Comparison of ENCODE assay signal across 8 cellular contexts in genomic region chr16:54286330-54287017, GRCh38. TPM values are rescaled to one million over a fixed set of nuclear protein-coding genes. Genes with fewer than 3 reads are reported as not detected.
A peak's percentile ranks its signal among the peaks of the same experiment; 100 is the strongest.
DNase-seq lines count a peak whose midpoint lies in the region; ATAC-seq, FAIRE-seq and TF ChIP-seq lines count a peak whose summit lies in the region.

IRX3 (minus strand) TSS chr16:54286787; CDS start chr16:54286050, 737 bp downstream.

- no peaks in the 10 kb centered on the region for H3K9me2 ChIP-seq in hepatocyte (replicated peaks; ENCODE audit: insufficient read depth)

- H4K20me1 ChIP-seq in astrocyte (ENCODE audit: insufficient read depth, low read length) (peaks cover 11% of the 10 kb centered on the region), hepatocyte (ENCODE audit: insufficient read depth, poor library complexity, severe bottlenecking) (no peaks in the 10 kb centered on the region)

- H2AFZ ChIP-seq in astrocyte (ENCODE audit: low read depth, low read length) (peak within 1 kb of the TSS; percentile 82), hepatocyte (peak within 1 kb of the TSS; percentile 81)

- TF ChIP-seq POLR2A in H54 (IDR thresholded peaks at IDR 0.05; ENCODE audit: low read depth, low read length) = peak; percentile 29; the same call in 1 of the 2 replicates

- H3K9ac ChIP-seq in astrocyte (ENCODE audit: low read length) = peak within 1 kb of the TSS; percentile 89

- H3K27ac ChIP-seq in AG04450 (ENCODE audit: low read depth, low read length) (no peak within 1 kb of the TSS), astrocyte (ENCODE audit: low read depth, low read length) (peak within 1 kb of the TSS; percentile 71), hepatocyte (peak within 1 kb of the TSS; percentile 77)

- H3K9me3 ChIP-seq in AG04450 (ENCODE audit: control insufficient read depth, insufficient read depth, low read length) (peaks cover 17% of the 10 kb centered on the region; the same call in 1 of the 2 replicates), astrocyte (ENCODE audit: insufficient read depth, low read depth, low read length) (no peaks in the 10 kb centered on the region), hepatocyte (ENCODE audit: low read depth) (no peaks in the 10 kb centered on the region)

- peaks cover 3% of the 10 kb centered on the region for H3K4me1 Mint-ChIP-seq in astrocyte (ENCODE audit: low read depth, unreplicated experiment)

- no peak for DNase-seq in AG04450 (ENCODE audit: low read depth, low spot score)
- peak; percentile 98 for DNase-seq in H54 (ENCODE audit: insufficient read length, low spot score)
- peak; percentile 86 to 87 for DNase-seq in NCI-H524 (lab: John Stamatoyannopoulos, UW)
- DNase-seq in astrocyte (ENCODE audit: low read depth) = peak; percentile 74
- peak; percentile 73 for DNase-seq in hepatocyte (ENCODE audit: low spot score)
- no peak for DNase-seq in retinal pigment epithelial cell (ENCODE audit: low read depth)
- DNase-seq in OCI-M1 (lab: John Stamatoyannopoulos, UW) = no peak

- peak within 1 kb of the TSS; percentile 55 for H3K4me3 ChIP-seq in AG04450 (ENCODE audit: low read depth, low read length)
- peak within 1 kb of the TSS; percentile 80 for H3K4me3 ChIP-seq in astrocyte (ENCODE audit: insufficient read depth, low read depth, low read length)
- peak within 1 kb of the TSS; percentile 51 for H3K4me3 ChIP-seq in hepatocyte
- peak within 1 kb of the TSS; percentile 59 for H3K4me3 ChIP-seq in retinal pigment epithelial cell (ENCODE audit: low read length)

- H3K27me3 Mint-ChIP-seq in astrocyte (ENCODE audit: low read depth, unreplicated experiment) = peaks cover 59% of the 10 kb centered on the region

- POLR2A ChIA-PET in AG04450 (lab: Yijun Ruan, JAX) = no interaction called here

- peaks cover 86% of the 10 kb centered on the region for H3K27me3 ChIP-seq in AG04450 (ENCODE audit: control insufficient read depth, insufficient read depth, low read length)
- peaks cover 42% of the 10 kb centered on the region for H3K27me3 ChIP-seq in astrocyte (ENCODE audit: insufficient read depth, low read length)
- H3K27me3 ChIP-seq in hepatocyte = peaks cover 88% of the 10 kb centered on the region

- under 1% methylated on average over 21 of the region's 62 CpGs for whole genome bisulfite sequencing in hepatocyte (ENCODE audit: low lambda C conversion rate, missing lambda C conversion rate)

- H3K36me3 Mint-ChIP-seq in astrocyte (ENCODE audit: low read depth, unreplicated experiment) = peaks cover 3% of the 10 kb centered on the region

- CTCF ChIA-PET in AG04450 (lab: Charles Lee) = no interaction called here

- H3K27ac Mint-ChIP-seq in astrocyte (ENCODE audit: unreplicated experiment) = peak within 1 kb of the TSS; percentile 75

- peaks cover 24% of the 10 kb centered on the region for H3K79me2 ChIP-seq in astrocyte (ENCODE audit: insufficient read depth, low read length)
- no peaks in the 10 kb centered on the region for H3K79me2 ChIP-seq in hepatocyte

- peaks cover 8% of the 10 kb centered on the region for H3K4me1 ChIP-seq in astrocyte (ENCODE audit: insufficient read depth, low read length)
- H3K4me1 ChIP-seq in hepatocyte (ENCODE audit: insufficient read depth) = peaks cover 49% of the 10 kb centered on the region

- peak within 1 kb of the TSS; percentile 100 for H3K4me2 ChIP-seq in astrocyte (ENCODE audit: low read length)
- peak within 1 kb of the TSS; percentile 94 for H3K4me2 ChIP-seq in hepatocyte

- H3K4me3 Mint-ChIP-seq in astrocyte (ENCODE audit: unreplicated experiment) = peak within 1 kb of the TSS; percentile 85

- TF ChIP-seq CTCF in AG04450 (IDR thresholded peaks at IDR 0.05; ENCODE audit: low read depth, low read length) (no peak), astrocyte (IDR thresholded peaks at IDR 0.05; ENCODE audit: insufficient read depth, low read depth, low read length) (no peak), hepatocyte (IDR thresholded peaks at IDR 0.05; ENCODE audit: poor library complexity) (no peak), retinal pigment epithelial cell (conservative IDR thresholded peaks at IDR 0.05; ENCODE audit: low read depth, low read length) (no peak)

- no peak for ATAC-seq in GM21526 (IDR thresholded peaks at IDR 0.05; ENCODE audit: low FRiP score, unreplicated experiment)

- no peak for FAIRE-seq in H54 (lab: Jason Lieb, UNC)
- no peak for FAIRE-seq in astrocyte (lab: Jason Lieb, UNC)

- H3K9me3 Mint-ChIP-seq in astrocyte (ENCODE audit: unreplicated experiment) = peaks cover 26% of the 10 kb centered on the region

- no peaks in the 10 kb centered on the region for H3K36me3 ChIP-seq in astrocyte (ENCODE audit: insufficient read depth, low read length)
- H3K36me3 ChIP-seq in hepatocyte (replicated peaks; ENCODE audit: insufficient read depth, low read depth) = no peaks in the 10 kb centered on the region

RNA-seq across cellular contexts. Expression of gene IRX3, which starts in this region (rescaled TPM):
- polyA plus RNA-seq in AG04450 (2011; rRNA removed) (not detected in 2 replicates), hepatocyte (4.4 and 5.2 TPM in 2 replicates)
- 0.23 TPM in 1 of 2 replicates, not detected in the other for polyA minus RNA-seq in AG04450 (2011; rRNA and poly(A)+ RNA removed)
- total RNA-seq in astrocyte (0.72 and 0.75 TPM in 2 replicates), hepatocyte (1.8 and 2.8 TPM in 2 replicates)

Comparison
In these comparisons a context has a peak if more than half of its experiments do, and no peak if none do; other contexts are left out.
1. Peak in DNase-seq, H3K4me3 ChIP-seq, H3K27ac ChIP-seq, H3K9ac ChIP-seq and H3K4me2 ChIP-seq in astrocyte; RNA of the gene not detected or under 1 TPM.
2. DNase-seq: peak in H54 (single experiment), NCI-H524 (2 of 2) and hepatocyte (single experiment); none in AG04450 (single experiment), retinal pigment epithelial cell (single experiment) and OCI-M1 (single experiment).
3. Peak in every context shown above with its lines, with median percentiles within 50 percentile points of each other: H3K4me3 ChIP-seq.